ENCODE assay signal across 7 cellular contexts in genomic region chr1:223841977-223842623, GRCh38. TPM values are rescaled to one million over a fixed set of nuclear protein-coding genes. Genes with fewer than 3 reads are reported as not detected.
DNase-seq lines count a peak whose midpoint lies in the region; ATAC-seq, FAIRE-seq and TF ChIP-seq lines count a peak whose summit lies in the region.
"Not testable (repeated sequence)": the region's sequence is repeated elsewhere in the genome, so short reads cannot be mapped to it uniquely, and the experiment has no call there.

No MANE protein-coding gene starts in this region.

- TF ChIP-seq EP300 in K562 (IDR thresholded peaks at IDR 0.05; ENCODE audit: low read length): not testable (repeated sequence)

- H4K20me1 ChIP-seq in K562 (replicated peaks; ENCODE audit: control insufficient read depth, insufficient read depth, low read length) (peaks cover 24% of the 10 kb centered on the region; the same call in 1 of the 2 replicates), hepatocyte (ENCODE audit: insufficient read depth, poor library complexity, severe bottlenecking) (peaks cover 75% of the 10 kb centered on the region), osteoblast (ENCODE audit: insufficient read depth, low read length) (peaks cover 20% of the 10 kb centered on the region)

- 0 out of 2 replicates have a peak overlapping the region, but pooled peaks have one; percentile 2 for H3K4me2 ChIP-seq in K562 (ENCODE audit: insufficient read depth, low read length)
- peak overlapping the region; percentile 88 for H3K4me2 ChIP-seq in hepatocyte
- H3K4me2 ChIP-seq in osteoblast (ENCODE audit: insufficient read depth, low read length): peak overlapping the region; percentile 62

- in situ Hi-C loops in K562 (cut with MboI): not testable (repeated sequence)

- not testable (repeated sequence) for H3K9me2 ChIP-seq in hepatocyte (replicated peaks; ENCODE audit: insufficient read depth)

- not testable (repeated sequence) for H3K36me3 ChIP-seq in SK-N-MC (ENCODE audit: insufficient read depth, low read length); hepatocyte (replicated peaks; ENCODE audit: insufficient read depth, low read depth); osteoblast (ENCODE audit: insufficient read depth, low read length); aorta (ENCODE audit: control insufficient read depth in 1 of 2, insufficient read depth in 2 of 2, low read length in 1 of 2)
- H3K36me3 ChIP-seq in K562 (ENCODE audit: control insufficient read depth, insufficient read depth, low read length): peaks cover 12% of the 10 kb centered on the region; the same call in 2 of the 3 replicates

- WGBS in K562 (ENCODE audit: insufficient coverage, low coverage, missing lambda C conversion rate): 90% methylated on average over 13 of the region's 13 CpGs
- WGBS in hepatocyte (ENCODE audit: low lambda C conversion rate, missing lambda C conversion rate): 98% methylated on average over 13 of the region's 13 CpGs
- WGBS in aorta, 2 donors: 74 to 82% methylated on average over 13 of the region's 13 CpGs

- CTCF ChIA-PET in K562 (lab: Yijun Ruan, JAX; ENCODE audit: low intra/inter-chr PET ratio): not testable (repeated sequence)

- DNase-seq in ELR (ENCODE audit: low read depth) (peak; percentile 25), NCI-H146 (lab: John Stamatoyannopoulos, UW) (peak; percentile 5)
- not testable (repeated sequence) for DNase-seq in SK-N-MC (ENCODE audit: low read depth, low spot score); K562 (ENCODE audit: extremely low read depth in 1 of 4, low spot score in 3 of 4); hepatocyte (ENCODE audit: low spot score); osteoblast (ENCODE audit: insufficient read length, low spot score, missing footprints); aorta

- POLR2A ChIA-PET in K562 (lab: Yijun Ruan, JAX): interaction anchor here (1.0 to 2.0 kb wide), 6 partner anchors 9 to 61 kb away, joined by 4 to 14 read pairs (median 5); no protein-coding TSS in a partner anchor

- FAIRE-seq in K562 (lab: Jason Lieb, UNC): not testable (repeated sequence)

- H3K27me3 ChIP-seq in K562 (ENCODE audit: control insufficient read depth in 2 of 2, insufficient read depth in 2 of 2, low read length in 2 of 2); hepatocyte; osteoblast (ENCODE audit: insufficient read depth, low read length); aorta (ENCODE audit: control insufficient read depth in 1 of 2, insufficient read depth in 2 of 2, low read length in 1 of 2): not testable (repeated sequence)

- peaks cover 24 to 52% of the 10 kb centered on the region in 2 experiments for H3K4me1 ChIP-seq in K562 (replicated peaks in 1 of 2; ENCODE audit: control insufficient read depth in 2 of 2, insufficient read depth in 2 of 2, low read length in 2 of 2)
- peaks cover 45% of the 10 kb centered on the region for H3K4me1 ChIP-seq in hepatocyte (ENCODE audit: insufficient read depth)
- peaks cover 29% of the 10 kb centered on the region for H3K4me1 ChIP-seq in osteoblast (ENCODE audit: insufficient read depth, low read length)
- H3K4me1 ChIP-seq in aorta (ENCODE audit: control insufficient read depth in 1 of 2, insufficient read depth in 2 of 2, low read length in 2 of 2): peaks cover 7 to 13% of the 10 kb centered on the region in 2 donors

- not testable (repeated sequence) for H3K9me1 ChIP-seq in K562 (ENCODE audit: control insufficient read depth, insufficient read depth, low read length)

- not testable (repeated sequence) for ATAC-seq in K562; aorta (ENCODE audit: low FRiP score)

- H3K79me2 ChIP-seq in K562 (ENCODE audit: control insufficient read depth, insufficient read depth, low read length): peaks cover 94% of the 10 kb centered on the region
- H3K79me2 ChIP-seq in hepatocyte: peaks cover 86% of the 10 kb centered on the region
- H3K79me2 ChIP-seq in osteoblast (ENCODE audit: insufficient read depth, low read length): peaks cover 79% of the 10 kb centered on the region

- H3K27ac ChIP-seq in SK-N-MC (peak overlapping the region; percentile 51), aorta (ENCODE audit: low read depth in 1 of 2, low read length in 2 of 2) (peak overlapping the region; percentile 20 to 23)
- H3K27ac ChIP-seq in K562 (ENCODE audit: extremely low read depth, low read depth, low read length); hepatocyte; osteoblast (ENCODE audit: low read depth, low read length): not testable (repeated sequence)

- not testable (repeated sequence) for TF ChIP-seq CTCF in K562 (IDR thresholded peaks at IDR 0.05 in 2 of 3, conservative IDR thresholded peaks at IDR 0.05 in 1 of 3; ENCODE audit: insufficient read depth in 2 of 3, low read depth in 1 of 3, low read length in 3 of 3); hepatocyte (IDR thresholded peaks at IDR 0.05; ENCODE audit: poor library complexity); osteoblast (IDR thresholded peaks at IDR 0.05; ENCODE audit: extremely low read depth, low read depth, low read length)

- not testable (repeated sequence) for H3K9ac ChIP-seq in SK-N-MC (ENCODE audit: insufficient read length); K562 (ENCODE audit: insufficient read depth in 1 of 2, low read depth in 2 of 2, low read length in 2 of 2)

- not testable (repeated sequence) for H3K9me3 ChIP-seq in SK-N-MC (ENCODE audit: low read depth, low read length); K562 (replicated peaks; ENCODE audit: control insufficient read depth, insufficient read depth, low read depth, low read length); hepatocyte (ENCODE audit: low read depth); osteoblast (ENCODE audit: low read depth, low read length); aorta (ENCODE audit: control insufficient read depth, low read length)

- TF ChIP-seq RAD21 in K562 (CRISPR knock-in tag; conservative IDR thresholded peaks at IDR 0.05 in 1 of 2, IDR thresholded peaks at IDR 0.05 in 1 of 2): not testable (repeated sequence)

- not testable (repeated sequence) for H2AFZ ChIP-seq in K562 (ENCODE audit: low read depth, low read length); hepatocyte; osteoblast (ENCODE audit: low read length)

- intact Hi-C loops in K562 (cut with micrococcal nuclease); aorta (cut with DNase I): not testable (repeated sequence)

- BruUV-seq in K562 (replicated peaks; lab: Mats Ljungman, UMichigan): not testable (repeated sequence)

- not testable (repeated sequence) for TF ChIP-seq POLR2A in K562 (conservative IDR thresholded peaks at IDR 0.05)

- peak overlapping the region; percentile 37; the same call in 1 of the 2 replicates for H3K4me3 ChIP-seq in SK-N-MC
- not testable (repeated sequence) for H3K4me3 ChIP-seq in K562; hepatocyte; osteoblast (ENCODE audit: insufficient read depth, low read length); aorta (ENCODE audit: low read length in 2 of 2)

TF ChIP-seq in K562, 482 proteins besides CTCF, POLR2A, EP300 and RAD21 (continues in another document):
- TF ChIP-seq CC2D1A (IDR thresholded peaks at IDR 0.05) (peak; percentile 18; the same call in 1 of the 2 replicates), ZBTB33 (CRISPR knock-in tag; IDR thresholded peaks at IDR 0.05) (peak; percentile 11; the same call in 1 of the 2 replicates)

RNA-seq across cellular contexts. Expression of gene TP53BP2, which starts 3.6 kb away (rescaled TPM):
- 148 and 229 TPM in 2 replicates for total RNA-seq in K562 (2011; cell fraction: chromatin; rRNA removed; ENCODE audit: low replicate concordance)
- 41.5 and 70.5 TPM in 2 replicates for total RNA-seq in K562 (2011; cell fraction: nucleolus; rRNA removed)
- 85.0 and 85.5 TPM in 2 replicates for total RNA-seq in K562 (2011; cell fraction: nucleoplasm; rRNA removed)
- total RNA-seq in K562 (2014; rRNA removed): 40.1 and 43.1 TPM in 2 replicates
- 50.4 and 50.6 TPM in 2 replicates for total RNA-seq in K562 (2014; rRNA removed; fragmentation: Illumina TruSeq; extraction: Trizol)
- 51.9 and 55.1 TPM in 2 replicates for total RNA-seq in K562 (2015; rRNA removed; fragmentation: Illumina TruSeq; extraction: Trizol)
- total RNA-seq in K562 (2021): 54.3 and 69.6 TPM in 2 replicates
- polyA plus RNA-seq in K562 (2011; rRNA removed): 30.0 and 37.5 TPM in 2 replicates
- 18.2 and 23.5 TPM in 2 replicates for polyA plus RNA-seq in K562 (2011; cell fraction: cytosol; rRNA removed)
- polyA plus RNA-seq in K562 (2011; cell fraction: nucleus; rRNA removed): 34.9 and 41.6 TPM in 2 replicates
- 23.5 and 27.0 TPM in 2 replicates for polyA plus RNA-seq in K562 (2012)
- polyA plus RNA-seq in K562 (2014; fragmentation: Illumina TruSeq; extraction: Trizol): 47.5 and 55.6 TPM in 2 replicates
- 10 to 100 TPM; 17.0 to 20.7 TPM for polyA plus RNA-seq in K562 (2014; fragmentation: Nextera tagmentation; extraction: Ambion mirVana)
- 39.2 and 39.6 TPM in 2 replicates for polyA plus RNA-seq in K562 (2014; rRNA removed)
- 125 and 160 TPM in 2 replicates for polyA minus RNA-seq in K562 (2011; rRNA and poly(A)+ RNA removed)
- 26.9 and 28.9 TPM in 2 replicates for polyA minus RNA-seq in K562 (2011; cell fraction: cytosol; rRNA and poly(A)+ RNA removed)
- 56.0 and 75.9 TPM in 2 replicates for polyA minus RNA-seq in K562 (2011; cell fraction: nucleus; rRNA and poly(A)+ RNA removed)
- total RNA-seq in hepatocyte: 53.0 and 57.8 TPM in 2 replicates
- 27.5 and 31.6 TPM in 2 replicates for polyA plus RNA-seq in hepatocyte
- total RNA-seq in osteoblast: 27.1 and 31.8 TPM in 2 replicates
- 10 to 100 TPM; 60.6 to 83.9 TPM for total RNA-seq in aorta
- polyA plus RNA-seq in aorta: 10 to 100 TPM; 10.3 to 22.3 TPM

Comparison
In these comparisons a context has a peak if more than half of its experiments do, and no peak if none do; other contexts are left out.
1. H3K4me2 ChIP-seq: peak in every context shown above with its lines; median percentile 88 in hepatocyte; 62 in osteoblast; 2 in K562.